In the genomic region with DNA sequence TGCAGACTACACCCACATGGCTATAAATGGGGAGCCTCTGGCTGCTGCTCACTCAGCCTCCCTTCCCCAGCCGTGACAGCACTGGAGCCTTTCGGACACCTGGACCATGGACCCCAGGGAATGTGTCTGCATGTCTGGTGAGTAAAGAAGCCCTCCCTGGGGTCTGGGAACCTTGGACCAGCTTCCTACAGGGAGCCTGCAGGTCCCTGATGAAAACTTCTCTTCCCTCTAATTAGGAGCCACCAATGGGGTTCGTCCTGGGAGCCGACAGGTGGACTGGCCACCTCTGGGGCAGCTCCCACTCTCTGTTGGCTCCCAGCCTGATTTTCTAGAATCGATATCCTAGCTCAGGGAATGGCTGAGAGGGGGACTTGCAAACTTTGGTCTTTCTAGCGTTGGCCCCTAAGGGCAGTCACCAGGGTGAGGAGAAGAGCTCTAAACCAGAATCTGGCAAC, we compare ENCODE assay signal across 16 cellular contexts. TPM values are rescaled to one million over a fixed set of nuclear protein-coding genes. Genes with fewer than 3 reads are reported as not detected.
A peak's percentile ranks its signal among the peaks of the same experiment; 100 is the strongest.
DNase-seq lines count a peak whose midpoint lies in the region; ATAC-seq and TF ChIP-seq lines count a peak whose summit lies in the region.
"Had no signal": no experiment of that assay in that cellular context is flagged by ENCODE, and none has a peak within 500 bp of the region (broad histone marks: within the 10 kb centered on the region; RNA-seq: fewer than 3 reads in every experiment).

A gene (plus strand): TSS at position 51 of the 455 bp plus-strand sequence. CDS start 56 bp downstream, at position 107.

- no peaks in the 10 kb centered on the region for H3K36me3 Mint-ChIP-seq in activated T-cell treated with anti-CD3 and anti-CD28 coated beads, Interleukin-2, amount 50 U/mL, for 72 hours (ENCODE audit: insufficient read depth in 2 of 2)
- no peaks in the 10 kb centered on the region for H3K36me3 Mint-ChIP-seq in activated T-cell treated with anti-CD3 and anti-CD28 coated beads, Interleukin-2, amount 50 U/mL, for 4 hours (ENCODE audit: insufficient read depth)
- H3K36me3 Mint-ChIP-seq: CD8-positive, alpha-beta memory T cell had no signal

- no peak within 1 kb of the TSS for H4K8ac ChIP-seq in neuronal stem cell (ENCODE audit: low read depth, low read length)

- no peak within 1 kb of the TSS for H2BK120ac ChIP-seq in neuronal stem cell (ENCODE audit: low read depth, low read length)

- H2BK15ac ChIP-seq in neuronal stem cell (ENCODE audit: low read length) = peak within 1 kb of the TSS; percentile 59

- H3K27me3 Mint-ChIP-seq in activated T-cell treated with anti-CD3 and anti-CD28 coated beads, Interleukin-2, amount 50 U/mL, for 72 hours (ENCODE audit: low read depth) = peaks cover 6% of the 10 kb centered on the region
- H3K27me3 Mint-ChIP-seq in activated T-cell treated with anti-CD3 and anti-CD28 coated beads, Interleukin-2, amount 50 U/mL, for 4 hours (ENCODE audit: low read depth) = peaks cover 7% of the 10 kb centered on the region

- H3K27me3 ChIP-seq in neuronal stem cell (ENCODE audit: control insufficient read depth in 3 of 3, insufficient read depth in 3 of 3, low read depth in 1 of 3, low read length in 3 of 3) = peaks cover 0 to 44% (median 0%) of the 10 kb centered on the region in 3 experiments
- no peaks in the 10 kb centered on the region for H3K27me3 ChIP-seq in upper lobe of right lung
- no peaks in the 10 kb centered on the region for H3K27me3 ChIP-seq in HAP-1 (ENCODE audit: low read depth)
- H3K27me3 ChIP-seq: BLaER1 had no signal

- H3K9ac ChIP-seq in neuronal stem cell (ENCODE audit: low read depth, low read length, poor library complexity) = no peak within 1 kb of the TSS
- H3K9ac ChIP-seq: BLaER1 had no signal

- no peak within 1 kb of the TSS for H3K14ac ChIP-seq in neuronal stem cell (ENCODE audit: low read length)

- H3K4me1 ChIP-seq in neuronal stem cell (ENCODE audit: control insufficient read depth in 2 of 2, insufficient read depth in 1 of 2, low read depth in 1 of 2, low read length in 2 of 2) = peaks cover 0 to 5% of the 10 kb centered on the region in 2 donors
- no peaks in the 10 kb centered on the region for H3K4me1 ChIP-seq in upper lobe of right lung
- no peaks in the 10 kb centered on the region for H3K4me1 ChIP-seq in HAP-1
- H3K4me1 ChIP-seq: Caco-2 had no signal

- H3K9me3 ChIP-seq in neuronal stem cell (replicated peaks in 1 of 2; ENCODE audit: control insufficient read depth in 2 of 2, insufficient read depth in 1 of 2, low read depth in 1 of 2, low read length in 2 of 2) (no peaks in the 10 kb centered on the region), upper lobe of right lung (no peaks in the 10 kb centered on the region), HAP-1 (no peaks in the 10 kb centered on the region)
- H3K9me3 ChIP-seq: BLaER1, Caco-2 had no signal

- H4K91ac ChIP-seq in neuronal stem cell (ENCODE audit: low read depth, low read length, poor library complexity) = no peak within 1 kb of the TSS

- no peak for TF ChIP-seq CTCF in upper lobe of right lung (IDR thresholded peaks at IDR 0.05)

- no peak within 1 kb of the TSS for H3K4ac ChIP-seq in neuronal stem cell (ENCODE audit: low read length)

- WGBS in neuronal stem cell (ENCODE audit: extremely low coverage in 2 of 2, insufficient read length in 2 of 2, insufficient replicate concordance in 1 of 2), 2 donors = no CpG with 5 or more reads among the region's 6 CpGs

- in situ Hi-C loops in HAP-1 (cut with MboI; ENCODE audit: low sequenced_read_pairs) = no loop called here

- H2AFZ ChIP-seq in neuronal stem cell (ENCODE audit: low read length) = no peak within 1 kb of the TSS

- DNase-seq in activated T-cell treated with anti-CD3 and anti-CD28 coated beads, Interleukin-2, amount 50 U/mL, for 72 hours = no peak
- DNase-seq in activated T-cell treated with anti-CD3 and anti-CD28 coated beads, Interleukin-2, amount 50 U/mL, for 4 hours = no peak
- no peak for DNase-seq in neuronal stem cell (ENCODE audit: low spot score)
- no peak for DNase-seq in upper lobe of right lung
- DNase-seq in HAP-1 (ENCODE audit: low spot score in 2 of 2) = no peak
- no peak for DNase-seq in DMS79 treated with DMSO at 0.1 percent for 48 hours (lab: John Stamatoyannopoulos, UW)
- DNase-seq: 8988T; AML-193; Caco-2; CD8-positive, alpha-beta memory T cell; GF-D8 had no signal

- no peak within 1 kb of the TSS for H2BK12ac ChIP-seq in neuronal stem cell (ENCODE audit: low read length)

- ATAC-seq in activated T-cell treated with anti-CD3 and anti-CD28 coated beads, Interleukin-2, amount 50 U/mL, for 72 hours (replicated peaks in 1 of 2) = no peak
- ATAC-seq in activated T-cell treated with anti-CD3 and anti-CD28 coated beads, Interleukin-2, amount 50 U/mL, for 4 hours = no peak
- ATAC-seq in esophagus mucosa = peak; percentile 42
- ATAC-seq in upper lobe of right lung = no peak
- ATAC-seq: HCT116 had no signal

- H3K18ac ChIP-seq in neuronal stem cell (ENCODE audit: low read length) = peak within 1 kb of the TSS; percentile 60

- no peak within 1 kb of the TSS for H2BK5ac ChIP-seq in neuronal stem cell (ENCODE audit: low read length)

- no peaks in the 10 kb centered on the region for H3K4me1 Mint-ChIP-seq in activated T-cell treated with anti-CD3 and anti-CD28 coated beads, Interleukin-2, amount 50 U/mL, for 72 hours (ENCODE audit: low read depth)
- no peaks in the 10 kb centered on the region for H3K4me1 Mint-ChIP-seq in activated T-cell treated with anti-CD3 and anti-CD28 coated beads, Interleukin-2, amount 50 U/mL, for 4 hours (ENCODE audit: low read depth)
- H3K4me1 Mint-ChIP-seq: CD8-positive, alpha-beta memory T cell had no signal

- H3K23ac ChIP-seq in neuronal stem cell (ENCODE audit: low read depth, low read length, poor library complexity) = no peak within 1 kb of the TSS

- no peaks in the 10 kb centered on the region for H3K36me3 ChIP-seq in neuronal stem cell (replicated peaks in 1 of 2; ENCODE audit: control insufficient read depth in 2 of 2, insufficient read depth in 2 of 2, low read length in 2 of 2)
- no peaks in the 10 kb centered on the region for H3K36me3 ChIP-seq in upper lobe of right lung
- H3K36me3 ChIP-seq in HAP-1 (replicated peaks) = no peaks in the 10 kb centered on the region
- H3K36me3 ChIP-seq: BLaER1 had no signal

- no peaks in the 10 kb centered on the region for H3K79me1 ChIP-seq in neuronal stem cell (ENCODE audit: low read depth, low read length)

- peak within 1 kb of the TSS; percentile 67 for H3K27ac Mint-ChIP-seq in activated T-cell treated with anti-CD3 and anti-CD28 coated beads, Interleukin-2, amount 50 U/mL, for 72 hours
- H3K27ac Mint-ChIP-seq: CD8-positive, alpha-beta memory T cell had no signal

- H3K9me3 Mint-ChIP-seq in activated T-cell treated with anti-CD3 and anti-CD28 coated beads, Interleukin-2, amount 50 U/mL, for 72 hours = no peaks in the 10 kb centered on the region
- no peaks in the 10 kb centered on the region for H3K9me3 Mint-ChIP-seq in activated T-cell treated with anti-CD3 and anti-CD28 coated beads, Interleukin-2, amount 50 U/mL, for 4 hours
- H3K9me3 Mint-ChIP-seq: CD8-positive, alpha-beta memory T cell had no signal

- peak within 1 kb of the TSS; percentile 60 for H2AK5ac ChIP-seq in neuronal stem cell (ENCODE audit: low read depth, low read length)

- intact Hi-C loops in upper lobe of right lung (cut with DNase I) = no loop called here

- no peak within 1 kb of the TSS for H3K4me2 ChIP-seq in neuronal stem cell (ENCODE audit: insufficient read depth, low read length, poor library complexity, severe bottlenecking)
- H3K4me2 ChIP-seq: BLaER1 had no signal

- H3K4me3 Mint-ChIP-seq in activated T-cell treated with anti-CD3 and anti-CD28 coated beads, Interleukin-2, amount 50 U/mL, for 72 hours = no peak within 1 kb of the TSS
- H3K4me3 Mint-ChIP-seq in activated T-cell treated with anti-CD3 and anti-CD28 coated beads, Interleukin-2, amount 50 U/mL, for 4 hours = no peak within 1 kb of the TSS
- H3K4me3 Mint-ChIP-seq: CD8-positive, alpha-beta memory T cell had no signal

- H3K4me3 ChIP-seq in neuronal stem cell (ENCODE audit: low read length in 2 of 2) = no peak within 1 kb of the TSS
- no peak within 1 kb of the TSS for H3K4me3 ChIP-seq in upper lobe of right lung
- no peak within 1 kb of the TSS for H3K4me3 ChIP-seq in HAP-1
- H3K4me3 ChIP-seq: BLaER1 had no signal

- H3K27ac ChIP-seq in neuronal stem cell (replicated peaks; ENCODE audit: low read length) = no peak within 1 kb of the TSS
- H3K27ac ChIP-seq in upper lobe of right lung = no peak within 1 kb of the TSS
- H3K27ac ChIP-seq: BLaER1, HL-60 had no signal

RNA-seq across cellular contexts. Expression of the gene that starts here (rescaled TPM):
- total RNA-seq in activated T-cell treated with anti-CD3 and anti-CD28 coated beads, Interleukin-2, amount 50 U/mL, for 72 hours = not detected
- total RNA-seq in activated T-cell treated with anti-CD3 and anti-CD28 coated beads, Interleukin-2, amount 50 U/mL, for 4 hours = not detected
- total RNA-seq in esophagus mucosa (8.4 TPM), upper lobe of right lung (not detected)
- not detected for polyA plus RNA-seq in neuronal stem cell (2013, experiment 1 of 2)
- not detected for polyA plus RNA-seq in neuronal stem cell (2013, experiment 2 of 2)
- total RNA-seq: Caco-2; CD8-positive, alpha-beta memory T cell; H1 had no signal
- polyA plus RNA-seq: CD8-positive, alpha-beta memory T cell; H1 had no signal
